Comparison of ENCODE assay signal across 9 cellular contexts in the genomic region with DNA sequence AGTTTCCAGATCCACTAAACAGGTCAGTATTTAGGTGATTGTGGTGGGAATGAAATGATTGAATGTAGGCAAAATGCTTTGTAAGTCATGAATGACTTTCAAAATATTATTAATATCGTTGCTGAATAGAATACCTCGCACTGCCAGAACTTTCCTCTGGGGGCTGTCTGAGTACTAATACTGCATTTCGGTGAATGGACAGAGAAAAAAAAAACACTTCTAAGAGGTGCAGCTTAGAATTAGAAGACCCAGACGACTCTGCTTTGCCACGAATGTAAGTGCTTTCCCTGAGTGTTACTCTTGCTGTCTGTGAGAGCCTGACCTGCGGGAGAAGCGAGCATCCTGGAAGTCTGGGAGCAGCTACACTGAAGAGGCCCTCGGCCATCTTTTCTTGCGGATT.
DNase-seq lines count a peak whose midpoint lies in the region; ATAC-seq, FAIRE-seq and TF ChIP-seq lines count a peak whose summit lies in the region.
"Had no signal": no experiment of that assay in that cellular context is flagged by ENCODE, and none has a peak within 500 bp of the region (broad histone marks: within the 10 kb centered on the region; RNA-seq: fewer than 3 reads in every experiment).

No MANE protein-coding gene starts in this region.

- H3K79me1 ChIP-seq in H1 (ENCODE audit: low read depth, low read length), result peaks cover 3% of the 10 kb centered on the region; the same call in 1 of the 2 replicates

- TF ChIP-seq CTCF in H1 (IDR thresholded peaks at IDR 0.05; ENCODE audit: control extremely low read depth in 1 of 3, insufficient read depth in 1 of 3, low read depth in 1 of 3, low read length in 3 of 3), result no peak

- no peak for TF ChIP-seq RAD21 in H1 (IDR thresholded peaks at IDR 0.05 in 1 of 2, conservative IDR thresholded peaks at IDR 0.05 in 1 of 2; ENCODE audit: low read depth in 2 of 2, low read length in 2 of 2)

- WGBS in H1 (ENCODE audit: extremely low coverage in 1 of 2, insufficient coverage in 1 of 2, insufficient read length in 1 of 2, insufficient replicate concordance in 2 of 2, low coverage in 1 of 2, low lambda C conversion rate in 2 of 2, missing lambda C conversion rate in 1 of 2), 2 experiments, result 84% methylated on average over 9 of the region's 9 CpGs; no CpG with 5 or more reads in 1 of the 2 experiments

- H2AK5ac ChIP-seq in H1 (ENCODE audit: low read depth, low read length), result no peak overlapping the region

- H2BK20ac ChIP-seq in H1 (ENCODE audit: low read length), result no peak overlapping the region

- H2AFZ ChIP-seq in H1 (ENCODE audit: low read length) (no peak overlapping the region), neuron (ENCODE audit: low read depth, low read length) (peak overlapping the region; percentile 31)

- H3K23ac ChIP-seq in H1 (ENCODE audit: insufficient read length), result no peak overlapping the region

- no peak for FAIRE-seq in H1 (lab: Jason Lieb, UNC)

- TF ChIP-seq EP300 in H1 (IDR thresholded peaks at IDR 0.05; ENCODE audit: borderline replicate concordance in 1 of 2, low read depth in 2 of 2, low read length in 2 of 2), result no peak

- no peaks in the 10 kb centered on the region for H3K27me3 ChIP-seq in H1 (replicated peaks in 1 of 4; ENCODE audit: control insufficient read depth in 3 of 4, extremely low read depth in 1 of 4, insufficient read depth in 3 of 4, low read length in 3 of 4)
- H3K27me3 ChIP-seq in neuron (ENCODE audit: insufficient read depth, low read length), result no peaks in the 10 kb centered on the region

- POLR2A ChIA-PET in H1 (lab: Charles Lee; ENCODE audit: partially characterized antibody), result interaction anchor here (1.1 kb wide), 1 partner anchor 10 kb away, joined by 3 read pairs; no protein-coding TSS in a partner anchor

- no peaks in the 10 kb centered on the region for H4K20me1 ChIP-seq in H1 (replicated peaks in 1 of 2; ENCODE audit: control insufficient read depth in 1 of 2, insufficient read depth in 2 of 2, low read length in 2 of 2)

- no peak for TF ChIP-seq POLR2A in H1 (IDR thresholded peaks at IDR 0.05; ENCODE audit: control extremely low read depth in 1 of 2, low read depth in 2 of 2, low read length in 2 of 2)

- H3K18ac ChIP-seq in H1 (ENCODE audit: extremely low read depth, low read length), result no peak overlapping the region; the same call in 1 of the 2 replicates

- H2BK120ac ChIP-seq in H1 (replicated peaks; ENCODE audit: low read depth, low read length), result no peak overlapping the region

- ATAC-seq in HG03342 (IDR thresholded peaks at IDR 0.05; ENCODE audit: unreplicated experiment), result no peak

- H2BK15ac ChIP-seq in H1 (ENCODE audit: low read length), result peak overlapping the region; percentile 18; the same call in 1 of the 2 replicates

- 0 out of 2 replicates have a peak overlapping the region, but pooled peaks have one; percentile 57 for H2BK5ac ChIP-seq in H1 (ENCODE audit: low read depth, low read length)

- CTCF ChIA-PET in H1 (lab: Charles Lee; ENCODE audit: partially characterized antibody), result interaction anchor here (0.6 to 10.1 kb wide), 20 partner anchors 11 to 260 kb away, joined by 3 to 115 read pairs (median 4); no protein-coding TSS in a partner anchor

- H3K36me3 ChIP-seq in H1 (ENCODE audit: control insufficient read depth in 2 of 4, insufficient read depth in 4 of 4, low read length in 3 of 4) (no peaks in the 10 kb centered on the region), neuron (ENCODE audit: insufficient read depth, low read length) (no peaks in the 10 kb centered on the region)

- H3K9me3 ChIP-seq in H1 (ENCODE audit: insufficient read depth in 2 of 2, low read depth in 1 of 2, low read length in 1 of 2), result no peaks in the 10 kb centered on the region
- H3K9me3 ChIP-seq in neuron (ENCODE audit: low read length), result no peaks in the 10 kb centered on the region

- no peak overlapping the region for H3K9ac ChIP-seq in H1 (replicated peaks in 1 of 4; ENCODE audit: extremely low read depth in 1 of 4, low read depth in 3 of 4, low read length in 3 of 4)

- H3K4me3 ChIP-seq in H1 (ENCODE audit: extremely low read depth in 1 of 4, insufficient read depth in 2 of 4, low read depth in 3 of 4, low read length in 4 of 4) (no peak overlapping the region), neuron (ENCODE audit: low read length) (peak overlapping the region; percentile 43)

- peaks cover 2% of the 10 kb centered on the region in 2 experiments; a peak in 2 of 4 replicates for H3K79me2 ChIP-seq in H1 (ENCODE audit: control insufficient read depth in 1 of 2, insufficient read depth in 2 of 2, low read length in 2 of 2)

- peak overlapping the region; percentile 29 for H4K91ac ChIP-seq in H1 (replicated peaks; ENCODE audit: insufficient read length, low read length)

- DNase-seq in AG20443 (ENCODE audit: low spot score) (peak; percentile 49), NCI-H1092 treated with DMSO at 0.1 percent for 48 hours (lab: John Stamatoyannopoulos, UW) (peak; percentile 78), H1 (ENCODE audit: low read depth in 1 of 2, low spot score in 2 of 2) (no peak), KG1 (lab: John Stamatoyannopoulos, UW) (no peak), DMS114 treated with DMSO at 0.1 percent for 48 hours (lab: John Stamatoyannopoulos, UW; ENCODE audit: unreplicated experiment) (no peak), NK-92 (lab: John Stamatoyannopoulos, UW; ENCODE audit: unreplicated experiment) (no peak)
- DNase-seq: GF-D8 had no signal

- H4K8ac ChIP-seq in H1 (ENCODE audit: extremely low read depth, insufficient read depth, low read length), result no peak overlapping the region

- H3K14ac ChIP-seq in H1 (ENCODE audit: insufficient read length), result no peak overlapping the region

- peak overlapping the region in 1 of 2 experiments; percentile 14; a peak in 1 of 4 replicates for H3K4me2 ChIP-seq in H1 (ENCODE audit: insufficient read depth in 1 of 2, low read depth in 2 of 2, low read length in 2 of 2)

- no peak overlapping the region for H3K27ac ChIP-seq in H1 (ENCODE audit: low read depth, low read length)

- H3K4ac ChIP-seq in H1 (replicated peaks; ENCODE audit: insufficient read length, low read depth, low read length), result no peak overlapping the region

- no peaks in the 10 kb centered on the region; the same call in 1 of the 2 replicates for H3K23me2 ChIP-seq in H1 (ENCODE audit: low read depth, low read length)

- H3K56ac ChIP-seq in H1 (replicated peaks; ENCODE audit: insufficient read length, low read depth, low read length), result no peak overlapping the region

- H3K4me1 ChIP-seq in H1 (replicated peaks in 1 of 4; ENCODE audit: control insufficient read depth in 3 of 4, insufficient read depth in 4 of 4, low read length in 3 of 4), result peaks cover 8 to 19% (median 16%) of the 10 kb centered on the region in 4 experiments
- peaks cover 10% of the 10 kb centered on the region for H3K4me1 ChIP-seq in neuron (ENCODE audit: insufficient read depth, low read length)

- H2BK12ac ChIP-seq in H1 (ENCODE audit: low read depth, low read length), result no peak overlapping the region; the same call in 1 of the 2 replicates

- H4K5ac ChIP-seq in H1 (ENCODE audit: insufficient read length, low read depth, low read length), result no peak overlapping the region

TF ChIP-seq in H1, 55 proteins besides CTCF, POLR2A, EP300 and RAD21:
- TF ChIP-seq ASH2L (IDR thresholded peaks at IDR 0.05; ENCODE audit: low read length) (no peak), YY1 (IDR thresholded peaks at IDR 0.05; ENCODE audit: low read depth, low read length) (peak; percentile 49), GTF2F1 (IDR thresholded peaks at IDR 0.05; ENCODE audit: borderline replicate concordance, low read depth, low read length) (no peak), JUND (IDR thresholded peaks at IDR 0.05; ENCODE audit: low read length) (no peak)
- TF ChIP-seq, protein P1, sequence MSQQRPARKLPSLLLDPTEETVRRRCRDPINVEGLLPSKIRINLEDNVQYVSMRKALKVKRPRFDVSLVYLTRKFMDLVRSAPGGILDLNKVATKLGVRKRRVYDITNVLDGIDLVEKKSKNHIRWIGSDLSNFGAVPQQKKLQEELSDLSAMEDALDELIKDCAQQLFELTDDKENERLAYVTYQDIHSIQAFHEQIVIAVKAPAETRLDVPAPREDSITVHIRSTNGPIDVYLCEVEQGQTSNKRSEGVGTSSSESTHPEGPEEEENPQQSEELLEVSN (IDR thresholded peaks at IDR 0.05), result no peak
- TF ChIP-seq, protein P2, sequence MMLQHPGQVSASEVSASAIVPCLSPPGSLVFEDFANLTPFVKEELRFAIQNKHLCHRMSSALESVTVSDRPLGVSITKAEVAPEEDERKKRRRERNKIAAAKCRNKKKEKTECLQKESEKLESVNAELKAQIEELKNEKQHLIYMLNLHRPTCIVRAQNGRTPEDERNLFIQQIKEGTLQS (IDR thresholded peaks at IDR 0.05; ENCODE audit: insufficient read depth, low read depth, low read length), result no peak
- TF ChIP-seq, protein P3, sequence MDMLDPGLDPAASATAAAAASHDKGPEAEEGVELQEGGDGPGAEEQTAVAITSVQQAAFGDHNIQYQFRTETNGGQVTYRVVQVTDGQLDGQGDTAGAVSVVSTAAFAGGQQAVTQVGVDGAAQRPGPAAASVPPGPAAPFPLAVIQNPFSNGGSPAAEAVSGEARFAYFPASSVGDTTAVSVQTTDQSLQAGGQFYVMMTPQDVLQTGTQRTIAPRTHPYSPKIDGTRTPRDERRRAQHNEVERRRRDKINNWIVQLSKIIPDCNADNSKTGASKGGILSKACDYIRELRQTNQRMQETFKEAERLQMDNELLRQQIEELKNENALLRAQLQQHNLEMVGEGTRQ (IDR thresholded peaks at IDR 0.05; ENCODE audit: low read length), result no peak
- TF ChIP-seq, protein P4, sequence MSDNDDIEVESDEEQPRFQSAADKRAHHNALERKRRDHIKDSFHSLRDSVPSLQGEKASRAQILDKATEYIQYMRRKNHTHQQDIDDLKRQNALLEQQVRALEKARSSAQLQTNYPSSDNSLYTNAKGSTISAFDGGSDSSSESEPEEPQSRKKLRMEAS (IDR thresholded peaks at IDR 0.05), result no peak

Comparison
In these comparisons a context has a peak if more than half of its experiments do, and no peak if none do; other contexts are left out.
1. DNase-seq: peak in AG20443 (single experiment) and NCI-H1092 treated with DMSO at 0.1 percent for 48 hours (single experiment); none in H1 (0 of 2), KG1 (single experiment), DMS114 treated with DMSO at 0.1 percent for 48 hours (single experiment) and NK-92 (single experiment).